Comparison of ENCODE assay signal across 4 cellular contexts in the genomic region with DNA sequence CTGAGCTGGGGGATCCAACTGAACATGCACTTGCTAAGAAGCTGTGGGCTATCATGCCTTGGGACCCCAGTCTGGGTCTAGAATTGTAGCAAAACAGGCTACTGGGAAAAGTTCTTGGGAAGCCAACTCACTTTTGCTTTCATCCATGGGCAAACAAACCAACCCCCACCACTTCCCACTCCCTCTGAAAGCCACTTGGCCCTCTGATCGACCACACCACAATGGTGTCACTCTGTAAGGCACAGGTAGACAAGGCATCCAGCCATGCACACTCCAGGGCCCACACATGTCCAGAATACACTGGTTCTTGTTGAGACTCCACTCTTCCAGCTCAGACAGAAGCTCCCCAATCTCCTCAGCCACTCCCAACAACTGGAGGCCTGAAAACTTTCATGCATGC. TPM values are rescaled to one million over a fixed set of nuclear protein-coding genes. Genes with fewer than 3 reads are reported as not detected.
"Had no signal": no experiment of that assay in that cellular context is flagged by ENCODE, and none has a peak within 500 bp of the region (broad histone marks: within the 10 kb centered on the region; RNA-seq: fewer than 3 reads in every experiment).

No MANE protein-coding gene starts in this region.

RNA-seq across cellular contexts. Expression of gene SYNPO2L, which starts 52.3 kb away (rescaled TPM):
- total RNA-seq: H4, H7, HT-29 had no signal
- polyA plus RNA-seq: IgD-negative memory B cell had no signal
